ENCODE assay signal across 1 cellular context in genomic region chr3:195544634-195545033, GRCh38.
TF ChIP-seq lines count a peak whose summit lies in the region.

No MANE protein-coding gene starts in this region.

TF ChIP-seq in GM23338, 12 proteins besides CTCF, POLR2A, EP300 and RAD21 (continued from another document):
- TF ChIP-seq ETS1 (IDR thresholded peaks at IDR 0.05): no peak
- no peak for TF ChIP-seq ZNF114 (CRISPR knock-in tag; IDR thresholded peaks at IDR 0.05)
- no peak for TF ChIP-seq JUNB (IDR thresholded peaks at IDR 0.05; ENCODE audit: unreplicated experiment)
- TF ChIP-seq CREB1 (CRISPR knock-in tag; IDR thresholded peaks at IDR 0.05; ENCODE audit: low read depth): no peak
- TF ChIP-seq, protein P1, sequence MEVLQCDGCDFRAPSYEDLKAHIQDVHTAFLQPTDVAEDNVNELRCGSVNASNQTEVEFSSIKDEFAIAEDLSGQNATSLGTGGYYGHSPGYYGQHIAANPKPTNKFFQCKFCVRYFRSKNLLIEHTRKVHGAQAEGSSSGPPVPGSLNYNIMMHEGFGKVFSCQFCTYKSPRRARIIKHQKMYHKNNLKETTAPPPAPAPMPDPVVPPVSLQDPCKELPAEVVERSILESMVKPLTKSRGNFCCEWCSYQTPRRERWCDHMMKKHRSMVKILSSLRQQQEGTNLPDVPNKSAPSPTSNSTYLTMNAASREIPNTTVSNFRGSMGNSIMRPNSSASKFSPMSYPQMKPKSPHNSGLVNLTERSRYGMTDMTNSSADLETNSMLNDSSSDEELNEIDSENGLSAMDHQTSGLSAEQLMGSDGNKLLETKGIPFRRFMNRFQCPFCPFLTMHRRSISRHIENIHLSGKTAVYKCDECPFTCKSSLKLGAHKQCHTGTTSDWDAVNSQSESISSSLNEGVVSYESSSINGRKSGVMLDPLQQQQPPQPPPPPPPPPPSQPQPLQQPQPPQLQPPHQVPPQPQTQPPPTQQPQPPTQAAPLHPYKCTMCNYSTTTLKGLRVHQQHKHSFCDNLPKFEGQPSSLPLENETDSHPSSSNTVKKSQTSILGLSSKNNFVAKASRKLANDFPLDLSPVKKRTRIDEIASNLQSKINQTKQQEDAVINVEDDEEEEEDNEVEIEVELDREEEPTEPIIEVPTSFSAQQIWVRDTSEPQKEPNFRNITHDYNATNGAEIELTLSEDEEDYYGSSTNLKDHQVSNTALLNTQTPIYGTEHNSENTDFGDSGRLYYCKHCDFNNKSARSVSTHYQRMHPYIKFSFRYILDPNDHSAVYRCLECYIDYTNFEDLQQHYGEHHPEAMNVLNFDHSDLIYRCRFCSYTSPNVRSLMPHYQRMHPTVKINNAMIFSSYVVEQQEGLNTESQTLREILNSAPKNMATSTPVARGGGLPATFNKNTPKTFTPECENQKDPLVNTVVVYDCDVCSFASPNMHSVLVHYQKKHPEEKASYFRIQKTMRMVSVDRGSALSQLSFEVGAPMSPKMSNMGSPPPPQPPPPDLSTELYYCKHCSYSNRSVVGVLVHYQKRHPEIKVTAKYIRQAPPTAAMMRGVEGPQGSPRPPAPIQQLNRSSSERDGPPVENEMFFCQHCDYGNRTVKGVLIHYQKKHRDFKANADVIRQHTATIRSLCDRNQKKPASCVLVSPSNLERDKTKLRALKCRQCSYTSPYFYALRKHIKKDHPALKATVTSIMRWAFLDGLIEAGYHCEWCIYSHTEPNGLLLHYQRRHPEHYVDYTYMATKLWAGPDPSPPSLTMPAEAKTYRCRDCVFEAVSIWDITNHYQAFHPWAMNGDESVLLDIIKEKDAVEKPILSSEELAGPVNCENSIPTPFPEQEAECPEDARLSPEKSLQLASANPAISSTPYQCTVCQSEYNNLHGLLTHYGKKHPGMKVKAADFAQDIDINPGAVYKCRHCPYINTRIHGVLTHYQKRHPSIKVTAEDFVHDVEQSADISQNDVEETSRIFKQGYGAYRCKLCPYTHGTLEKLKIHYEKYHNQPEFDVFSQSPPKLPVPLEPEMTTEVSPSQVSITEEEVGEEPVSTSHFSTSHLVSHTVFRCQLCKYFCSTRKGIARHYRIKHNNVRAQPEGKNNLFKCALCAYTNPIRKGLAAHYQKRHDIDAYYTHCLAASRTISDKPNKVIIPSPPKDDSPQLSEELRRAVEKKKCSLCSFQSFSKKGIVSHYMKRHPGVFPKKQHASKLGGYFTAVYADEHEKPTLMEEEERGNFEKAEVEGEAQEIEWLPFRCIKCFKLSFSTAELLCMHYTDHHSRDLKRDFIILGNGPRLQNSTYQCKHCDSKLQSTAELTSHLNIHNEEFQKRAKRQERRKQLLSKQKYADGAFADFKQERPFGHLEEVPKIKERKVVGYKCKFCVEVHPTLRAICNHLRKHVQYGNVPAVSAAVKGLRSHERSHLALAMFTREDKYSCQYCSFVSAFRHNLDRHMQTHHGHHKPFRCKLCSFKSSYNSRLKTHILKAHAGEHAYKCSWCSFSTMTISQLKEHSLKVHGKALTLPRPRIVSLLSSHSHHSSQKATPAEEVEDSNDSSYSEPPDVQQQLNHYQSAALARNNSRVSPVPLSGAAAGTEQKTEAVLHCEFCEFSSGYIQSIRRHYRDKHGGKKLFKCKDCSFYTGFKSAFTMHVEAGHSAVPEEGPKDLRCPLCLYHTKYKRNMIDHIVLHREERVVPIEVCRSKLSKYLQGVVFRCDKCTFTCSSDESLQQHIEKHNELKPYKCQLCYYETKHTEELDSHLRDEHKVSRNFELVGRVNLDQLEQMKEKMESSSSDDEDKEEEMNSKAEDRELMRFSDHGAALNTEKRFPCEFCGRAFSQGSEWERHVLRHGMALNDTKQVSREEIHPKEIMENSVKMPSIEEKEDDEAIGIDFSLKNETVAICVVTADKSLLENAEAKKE (CRISPR knock-in tag; IDR thresholded peaks at IDR 0.05): no peak
- no peak for TF ChIP-seq POLR2AphosphoS5 (IDR thresholded peaks at IDR 0.05; ENCODE audit: low read depth)
- TF ChIP-seq ZNF331 (CRISPR knock-in tag; IDR thresholded peaks at IDR 0.05; ENCODE audit: low read depth): no peak
- TF ChIP-seq STAT1 (IDR thresholded peaks at IDR 0.05; ENCODE audit: unreplicated experiment): no peak
- no peak for TF ChIP-seq EZH2phosphoT487 (IDR thresholded peaks at IDR 0.05; ENCODE audit: unreplicated experiment)
- no peak for TF ChIP-seq EZH2 (IDR thresholded peaks at IDR 0.05; ENCODE audit: low read depth, unreplicated experiment)
TF ChIP-seq in GM23338: peak in this region for 0.
